22 cellular contexts compared by ENCODE assay signal in genomic region chr5:113035096-113035495, GRCh38. TPM values are rescaled to one million over a fixed set of nuclear protein-coding genes. Genes with fewer than 3 reads are reported as not detected.
DNase-seq lines count a peak whose midpoint lies in the region; ATAC-seq and TF ChIP-seq lines count a peak whose summit lies in the region.
"Had no signal": no experiment of that assay in that cellular context is flagged by ENCODE, and none has a peak within 500 bp of the region (broad histone marks: within the 10 kb centered on the region; RNA-seq: fewer than 3 reads in every experiment).

No MANE protein-coding gene starts in this region.

- no peaks in the 10 kb centered on the region for H4K20me1 ChIP-seq in SK-N-SH (ENCODE audit: insufficient read depth)

- no peaks in the 10 kb centered on the region for H3K27me3 Mint-ChIP-seq in activated CD8-positive, alpha-beta T cell treated with anti-CD3 and anti-CD28 coated beads, Interleukin-2, amount 10 ng/mL, durations not matched to agents 7 days and 5 days (ENCODE audit: low read depth)
- H3K27me3 Mint-ChIP-seq in activated CD8-positive, alpha-beta T cell treated with anti-CD3 and anti-CD28 coated beads for 36 hours = no peaks in the 10 kb centered on the region
- no peaks in the 10 kb centered on the region for H3K27me3 Mint-ChIP-seq in activated T-helper 17 cell treated with anti-CD3 and anti-CD28 coated beads, Interleukin-2, amount 50 U/mL, for 72 hours
- H3K27me3 Mint-ChIP-seq: activated CD4-positive, alpha-beta memory T cell treated with anti-CD3 and anti-CD28 coated beads, Interleukin-2, amount 10 ng/mL, durations not matched to agents 7 days and 5 days had no signal

- H3F3A ChIP-seq in SK-N-SH (replicated peaks; ENCODE audit: insufficient read depth) = no peaks in the 10 kb centered on the region

- H3K4me1 Mint-ChIP-seq in activated CD8-positive, alpha-beta T cell treated with anti-CD3 and anti-CD28 coated beads, Interleukin-2, amount 10 ng/mL, durations not matched to agents 7 days and 5 days (ENCODE audit: low read depth) = peaks cover 7% of the 10 kb centered on the region
- H3K4me1 Mint-ChIP-seq in activated CD8-positive, alpha-beta T cell treated with anti-CD3 and anti-CD28 coated beads for 36 hours (ENCODE audit: low read depth) = peaks cover 4% of the 10 kb centered on the region
- H3K4me1 Mint-ChIP-seq in activated T-helper 17 cell treated with anti-CD3 and anti-CD28 coated beads, Interleukin-2, amount 50 U/mL, for 72 hours = no peaks in the 10 kb centered on the region
- peaks cover 9% of the 10 kb centered on the region for H3K4me1 Mint-ChIP-seq in stimulated activated effector memory CD8-positive, alpha-beta T cell treated with anti-CD3 and anti-CD28 coated beads, Interleukin-12 subunit alpha, Interleukin-12 subunit beta, amount 100 ng/mL, for 72 hours

- no peak overlapping the region for H2BK5ac ChIP-seq in mesenchymal stem cell (ENCODE audit: low read depth, low read length, poor library complexity, severe bottlenecking)

- no peak overlapping the region for H2BK15ac ChIP-seq in mesenchymal stem cell (ENCODE audit: low read depth, poor library complexity, severe bottlenecking)

- TF ChIP-seq POLR2A in right lobe of liver (IDR thresholded peaks at IDR 0.05) = no peak

- H2AFZ ChIP-seq in mesenchymal stem cell (ENCODE audit: low read depth, low read length) (no peak overlapping the region), SK-N-SH (ENCODE audit: low read depth) (no peak overlapping the region)

- H3K9ac ChIP-seq in mesenchymal stem cell (ENCODE audit: low read length) (peak overlapping the region; percentile 45), SK-N-SH (no peak overlapping the region)

- no peaks in the 10 kb centered on the region for H3K9me2 ChIP-seq in SK-N-SH

- TF ChIP-seq EP300 in SK-N-SH (IDR thresholded peaks at IDR 0.05; ENCODE audit: borderline replicate concordance in 1 of 2, low read depth in 1 of 2, low read length in 1 of 2) = no peak

- peaks cover 13 to 30% of the 10 kb centered on the region in 2 experiments for H3K36me3 ChIP-seq in mesenchymal stem cell (ENCODE audit: control insufficient read depth in 1 of 2, insufficient read depth in 2 of 2, low read depth in 1 of 2, low read length in 2 of 2)
- peaks cover 0 to 47% (median 5%) of the 10 kb centered on the region in 4 donors for H3K36me3 ChIP-seq in right lobe of liver
- no peaks in the 10 kb centered on the region for H3K36me3 ChIP-seq in SK-N-SH (replicated peaks in 1 of 2; ENCODE audit: control insufficient read depth in 1 of 2, insufficient read depth in 2 of 2, low read length in 1 of 2)
- H3K36me3 ChIP-seq: brain microvascular endothelial cell, transverse colon had no signal

- no peak overlapping the region for H3K4me3 Mint-ChIP-seq in activated CD8-positive, alpha-beta T cell treated with anti-CD3 and anti-CD28 coated beads, Interleukin-2, amount 10 ng/mL, durations not matched to agents 7 days and 5 days
- H3K4me3 Mint-ChIP-seq in activated CD8-positive, alpha-beta T cell treated with anti-CD3 and anti-CD28 coated beads for 36 hours = no peak overlapping the region
- H3K4me3 Mint-ChIP-seq in activated T-helper 17 cell treated with anti-CD3 and anti-CD28 coated beads, Interleukin-2, amount 50 U/mL, for 72 hours = no peak overlapping the region
- no peak overlapping the region for H3K4me3 Mint-ChIP-seq in stimulated activated effector memory CD8-positive, alpha-beta T cell treated with anti-CD3 and anti-CD28 coated beads, Interleukin-12 subunit alpha, Interleukin-12 subunit beta, amount 100 ng/mL, for 72 hours
- H3K4me3 Mint-ChIP-seq: activated CD4-positive, alpha-beta memory T cell treated with anti-CD3 and anti-CD28 coated beads, Interleukin-2, amount 10 ng/mL, durations not matched to agents 7 days and 5 days; B cell had no signal

- H4K91ac ChIP-seq in mesenchymal stem cell (ENCODE audit: low read length) = peak overlapping the region; percentile 5

- no peak overlapping the region for H4K8ac ChIP-seq in mesenchymal stem cell (ENCODE audit: low read length)

- H3K79me2 ChIP-seq in SK-N-SH (ENCODE audit: insufficient read depth) = no peaks in the 10 kb centered on the region

- WGBS in mesenchymal stem cell = 92% methylated on average over 1 of the region's 1 CpG
- WGBS in right lobe of liver (ENCODE audit: insufficient coverage, low coverage, low lambda C conversion rate, missing lambda C conversion rate) = 75% methylated on average over 1 of the region's 1 CpG
- 87% methylated on average over 1 of the region's 1 CpG for WGBS in SK-N-SH (ENCODE audit: low lambda C conversion rate)

- TF ChIP-seq RAD21 in SK-N-SH (IDR thresholded peaks at IDR 0.05; ENCODE audit: low read length) = no peak

- H3K27me3 ChIP-seq in mesenchymal stem cell (ENCODE audit: control insufficient read depth in 1 of 2, insufficient read depth in 1 of 2, low read length in 2 of 2) = no peaks in the 10 kb centered on the region
- no peaks in the 10 kb centered on the region for H3K27me3 ChIP-seq in right lobe of liver
- H3K27me3 ChIP-seq in SK-N-SH (ENCODE audit: insufficient read depth) = no peaks in the 10 kb centered on the region
- H3K27me3 ChIP-seq: brain microvascular endothelial cell, heart right ventricle, transverse colon had no signal

- H3K27ac ChIP-seq in mesenchymal stem cell (ENCODE audit: low read length, poor library complexity, severe bottlenecking) (peak overlapping the region; percentile 30), right lobe of liver (no peak overlapping the region), SK-N-SH (ENCODE audit: low read depth in 2 of 2, low read length in 1 of 2) (no peak overlapping the region)
- H3K27ac ChIP-seq: coronary artery, RWPE1, transverse colon had no signal

- H3K4me1 ChIP-seq in mesenchymal stem cell (ENCODE audit: control insufficient read depth, insufficient read depth, low read depth, low read length) = peaks cover 22% of the 10 kb centered on the region
- no peaks in the 10 kb centered on the region for H3K4me1 ChIP-seq in right lobe of liver
- peaks cover 0 to 5% of the 10 kb centered on the region in 2 experiments; a peak in 2 of 4 replicates for H3K4me1 ChIP-seq in SK-N-SH (ENCODE audit: control insufficient read depth in 1 of 2, insufficient read depth in 2 of 2, low read depth in 1 of 2, low read length in 1 of 2)
- H3K4me1 ChIP-seq: Caco-2, transverse colon had no signal

- POLR2A ChIA-PET in activated CD8-positive, alpha-beta T cell treated with anti-CD3 and anti-CD28 coated beads, Interleukin-2, amount 10 ng/mL, durations not matched to agents 7 days and 5 days (lab: Charles Lee) = no interaction called here
- POLR2A ChIA-PET in activated CD8-positive, alpha-beta T cell treated with anti-CD3 and anti-CD28 coated beads for 36 hours (lab: Charles Lee) = no interaction called here
- POLR2A ChIA-PET in SK-N-SH (lab: Yijun Ruan, JAX) = no interaction called here

- no peak for ATAC-seq in activated CD8-positive, alpha-beta T cell treated with anti-CD3 and anti-CD28 coated beads, Interleukin-2, amount 10 ng/mL, durations not matched to agents 7 days and 5 days
- ATAC-seq in activated CD8-positive, alpha-beta T cell treated with anti-CD3 and anti-CD28 coated beads for 36 hours = no peak
- ATAC-seq in activated T-helper 17 cell treated with anti-CD3 and anti-CD28 coated beads, Interleukin-2, amount 50 U/mL, for 72 hours (replicated peaks) = no peak
- no peak for ATAC-seq in stimulated activated effector memory CD8-positive, alpha-beta T cell treated with anti-CD3 and anti-CD28 coated beads, Interleukin-12 subunit alpha, Interleukin-12 subunit beta, amount 100 ng/mL, for 72 hours
- ATAC-seq in right lobe of liver = no peak
- ATAC-seq: GM12878 had no signal

- DNase-seq in activated CD8-positive, alpha-beta T cell treated with anti-CD3 and anti-CD28 coated beads, Interleukin-2, amount 10 ng/mL, durations not matched to agents 7 days and 5 days = peak; percentile 17
- no peak for DNase-seq in activated CD8-positive, alpha-beta T cell treated with anti-CD3 and anti-CD28 coated beads for 36 hours
- DNase-seq in mesenchymal stem cell = no peak
- no peak for DNase-seq in stimulated activated effector memory CD8-positive, alpha-beta T cell treated with anti-CD3 and anti-CD28 coated beads, Interleukin-12 subunit alpha, Interleukin-12 subunit beta, amount 100 ng/mL, for 72 hours (ENCODE audit: low spot score in 2 of 2)
- no peak for DNase-seq in right lobe of liver
- DNase-seq in SK-N-SH = no peak
- DNase-seq in NCI-H2107 treated with DMSO at 0.1 percent for 48 hours (lab: John Stamatoyannopoulos, UW; ENCODE audit: unreplicated experiment) = no peak
- DNase-seq: activated CD4-positive, alpha-beta memory T cell treated with anti-CD3 and anti-CD28 coated beads, Interleukin-2, amount 10 ng/mL, durations not matched to agents 7 days and 5 days; activated gamma-delta T cell treated with Interleukin-2 at 50 U/mL for 16 hours; Caco-2; DMS79 treated with DMSO at 0.1 percent for 48 hours; heart right ventricle; NCI-H1417 treated with DMSO at 0.1 percent for 48 hours; nucleus accumbens; retina; transverse colon had no signal

- peak overlapping the region; percentile 1 to 42 for H2BK12ac ChIP-seq in mesenchymal stem cell (ENCODE audit: low read length in 2 of 2)

- TF ChIP-seq CTCF in activated CD8-positive, alpha-beta T cell treated with anti-CD3 and anti-CD28 coated beads for 36 hours (IDR thresholded peaks at IDR 0.05) = no peak
- TF ChIP-seq CTCF in right lobe of liver (IDR thresholded peaks at IDR 0.05) = no peak
- no peak for TF ChIP-seq CTCF in SK-N-SH (IDR thresholded peaks at IDR 0.05)

- intact Hi-C loops in activated CD8-positive, alpha-beta T cell treated with anti-CD3 and anti-CD28 coated beads for 36 hours (cut with micrococcal nuclease) = no loop called here
- intact Hi-C loops in right lobe of liver (cut with DNase I) = no loop called here

- no peak overlapping the region for H3K4ac ChIP-seq in mesenchymal stem cell (ENCODE audit: low read depth in 1 of 2, low read length in 2 of 2)

- H3K14ac ChIP-seq in mesenchymal stem cell (ENCODE audit: low read length in 2 of 2) = peak overlapping the region in 1 of 2 experiments; percentile 28

- peak overlapping the region; percentile 57 for H2AK5ac ChIP-seq in mesenchymal stem cell (ENCODE audit: low read length, severe bottlenecking)

- H3K4me2 ChIP-seq in mesenchymal stem cell (ENCODE audit: low read length, poor library complexity, severe bottlenecking) (no peak overlapping the region), SK-N-SH (no peak overlapping the region)

- no peaks in the 10 kb centered on the region for H3K9me3 Mint-ChIP-seq in activated CD8-positive, alpha-beta T cell treated with anti-CD3 and anti-CD28 coated beads, Interleukin-2, amount 10 ng/mL, durations not matched to agents 7 days and 5 days (ENCODE audit: insufficient read depth)
- H3K9me3 Mint-ChIP-seq in activated CD8-positive, alpha-beta T cell treated with anti-CD3 and anti-CD28 coated beads for 36 hours = no peaks in the 10 kb centered on the region
- no peaks in the 10 kb centered on the region for H3K9me3 Mint-ChIP-seq in activated T-helper 17 cell treated with anti-CD3 and anti-CD28 coated beads, Interleukin-2, amount 50 U/mL, for 72 hours
- H3K9me3 Mint-ChIP-seq in stimulated activated effector memory CD8-positive, alpha-beta T cell treated with anti-CD3 and anti-CD28 coated beads, Interleukin-12 subunit alpha, Interleukin-12 subunit beta, amount 100 ng/mL, for 72 hours = no peaks in the 10 kb centered on the region
- H3K9me3 Mint-ChIP-seq: activated CD4-positive, alpha-beta memory T cell treated with anti-CD3 and anti-CD28 coated beads, Interleukin-2, amount 10 ng/mL, durations not matched to agents 7 days and 5 days had no signal

- no peak overlapping the region for H3K4me3 ChIP-seq in mesenchymal stem cell (ENCODE audit: insufficient read depth in 1 of 2, low read depth in 1 of 2, low read length in 2 of 2)
- H3K4me3 ChIP-seq in right lobe of liver = no peak overlapping the region
- no peak overlapping the region for H3K4me3 ChIP-seq in SK-N-SH (ENCODE audit: low read depth in 2 of 2, low read length in 1 of 2)
- H3K4me3 ChIP-seq: coronary artery, GM12878, heart right ventricle, transverse colon had no signal

- no peak overlapping the region for H2BK120ac ChIP-seq in mesenchymal stem cell (ENCODE audit: low read depth, low read length)

- H3K18ac ChIP-seq in mesenchymal stem cell (ENCODE audit: low read depth in 1 of 2, low read length in 2 of 2) = peak overlapping the region in 1 of 2 experiments; percentile 55

- no peaks in the 10 kb centered on the region for H3K79me1 ChIP-seq in mesenchymal stem cell (replicated peaks; ENCODE audit: low read length, poor library complexity, severe bottlenecking)

- H3K27ac Mint-ChIP-seq in activated CD8-positive, alpha-beta T cell treated with anti-CD3 and anti-CD28 coated beads, Interleukin-2, amount 10 ng/mL, durations not matched to agents 7 days and 5 days = peak overlapping the region; percentile 14
- H3K27ac Mint-ChIP-seq in activated CD8-positive, alpha-beta T cell treated with anti-CD3 and anti-CD28 coated beads for 36 hours = no peak overlapping the region
- peak overlapping the region; percentile 36 for H3K27ac Mint-ChIP-seq in activated T-helper 17 cell treated with anti-CD3 and anti-CD28 coated beads, Interleukin-2, amount 50 U/mL, for 72 hours
- H3K27ac Mint-ChIP-seq in stimulated activated effector memory CD8-positive, alpha-beta T cell treated with anti-CD3 and anti-CD28 coated beads, Interleukin-12 subunit alpha, Interleukin-12 subunit beta, amount 100 ng/mL, for 72 hours = peak overlapping the region; percentile 15
- H3K27ac Mint-ChIP-seq: activated CD4-positive, alpha-beta memory T cell treated with anti-CD3 and anti-CD28 coated beads, Interleukin-2, amount 10 ng/mL, durations not matched to agents 7 days and 5 days; B cell had no signal

- H3K23ac ChIP-seq in mesenchymal stem cell (ENCODE audit: low read length in 2 of 2) = no peak overlapping the region

- H3K36me3 Mint-ChIP-seq in activated CD8-positive, alpha-beta T cell treated with anti-CD3 and anti-CD28 coated beads, Interleukin-2, amount 10 ng/mL, durations not matched to agents 7 days and 5 days (ENCODE audit: low read depth) = no peaks in the 10 kb centered on the region
- H3K36me3 Mint-ChIP-seq in activated CD8-positive, alpha-beta T cell treated with anti-CD3 and anti-CD28 coated beads for 36 hours (ENCODE audit: low read depth) = no peaks in the 10 kb centered on the region
- no peaks in the 10 kb centered on the region for H3K36me3 Mint-ChIP-seq in activated T-helper 17 cell treated with anti-CD3 and anti-CD28 coated beads, Interleukin-2, amount 50 U/mL, for 72 hours (ENCODE audit: low read depth)
- no peaks in the 10 kb centered on the region for H3K36me3 Mint-ChIP-seq in stimulated activated effector memory CD8-positive, alpha-beta T cell treated with anti-CD3 and anti-CD28 coated beads, Interleukin-12 subunit alpha, Interleukin-12 subunit beta, amount 100 ng/mL, for 72 hours

- H3K9me3 ChIP-seq in mesenchymal stem cell (ENCODE audit: control insufficient read depth, low read length) = no peaks in the 10 kb centered on the region
- H3K9me3 ChIP-seq in right lobe of liver = no peaks in the 10 kb centered on the region
- H3K9me3 ChIP-seq in SK-N-SH = no peaks in the 10 kb centered on the region
- H3K9me3 ChIP-seq: Caco-2, heart right ventricle, transverse colon had no signal

- CTCF ChIA-PET in activated CD8-positive, alpha-beta T cell treated with anti-CD3 and anti-CD28 coated beads, Interleukin-2, amount 10 ng/mL, durations not matched to agents 7 days and 5 days (lab: Charles Lee) = interaction anchor here (2.4 kb wide), 1 partner anchor 39 kb away, joined by 11 read pairs; no protein-coding TSS in a partner anchor
- CTCF ChIA-PET in activated CD8-positive, alpha-beta T cell treated with anti-CD3 and anti-CD28 coated beads for 36 hours (lab: Charles Lee) = interaction anchor here (2.3 kb wide), 1 partner anchor 39 kb away, joined by 16 read pairs; no protein-coding TSS in a partner anchor
- CTCF ChIA-PET in SK-N-SH (lab: Yijun Ruan, JAX) = no interaction called here

RNA-seq across cellular contexts. Expression of gene DCP2, which starts 58.5 kb away (rescaled TPM):
- total RNA-seq in activated CD8-positive, alpha-beta T cell treated with anti-CD3 and anti-CD28 coated beads, Interleukin-2, amount 10 ng/mL, durations not matched to agents 7 days and 5 days = 100 to 1,000 TPM; 119 to 128 TPM
- total RNA-seq in activated CD8-positive, alpha-beta T cell treated with anti-CD3 and anti-CD28 coated beads for 36 hours = 10 to 100 TPM; 88.9 to 91.0 TPM
- total RNA-seq in activated T-helper 17 cell treated with anti-CD3 and anti-CD28 coated beads, Interleukin-2, amount 50 U/mL, for 72 hours = 10 to 100 TPM; 66.6 to 88.0 TPM
- polyA plus RNA-seq in mesenchymal stem cell (2013, experiment 1 of 2) = 10.1 TPM
- 11.1 TPM for polyA plus RNA-seq in mesenchymal stem cell (2013, experiment 2 of 2)
- total RNA-seq in right lobe of liver = 10 to 100 TPM; 12.0 to 20.8 (median 14.6) TPM
- polyA plus RNA-seq in SK-N-SH (2012; rRNA removed) = 6.0 and 6.9 TPM in 2 replicates
- polyA plus RNA-seq in SK-N-SH (2012; cell fraction: cytosol; rRNA removed) = 6.3 and 8.9 TPM in 2 replicates
- polyA plus RNA-seq in SK-N-SH (2012; cell fraction: nucleus; rRNA removed) = 4.1 and 5.9 TPM in 2 replicates
